8 cellular contexts compared by ENCODE assay signal in genomic region chr18:3247243-3248061, GRCh38. TPM values are rescaled to one million over a fixed set of nuclear protein-coding genes. Genes with fewer than 3 reads are reported as not detected.
A peak's percentile ranks its signal among the peaks of the same experiment; 100 is the strongest.
DNase-seq lines count a peak whose midpoint lies in the region; ATAC-seq, FAIRE-seq and TF ChIP-seq lines count a peak whose summit lies in the region.

Gene MYL12A (plus strand): TSS chr18:3247801. CDS start chr18:3253248, 5,447 bp downstream.

- H3K9me3 ChIP-seq in BE2C, result no peaks in the 10 kb centered on the region

- no peaks in the 10 kb centered on the region for H3K36me3 ChIP-seq in BE2C

- H3K4me1 ChIP-seq in BE2C, result no peaks in the 10 kb centered on the region

- no peak for TF ChIP-seq CTCF in BE2C (IDR thresholded peaks at IDR 0.05; ENCODE audit: low read depth, low read length)

- peak; percentile 95 for DNase-seq in BE2C
- peak; percentile 72 for DNase-seq in GM19240 (ENCODE audit: insufficient read length, low spot score)
- DNase-seq in NCI-H526 (lab: John Stamatoyannopoulos, UW), result peak; percentile 87 to 95
- DNase-seq in activated CD4-positive, alpha-beta T cell treated with anti-CD3 and anti-CD28 coated beads for 48 hours, result peak; percentile 98
- DNase-seq in kidney tubule cell (ENCODE audit: low spot score), result peak; percentile 99
- DNase-seq in stimulated activated CD4-positive, alpha-beta T cell treated with anti-CD3 and anti-CD28 coated beads, Interleukin-1b, Interleukin-23, amount 100 ng/mL, for 24 hours (ENCODE audit: low read depth in 4 of 4, low spot score in 1 of 4), result peak; percentile 83 to 98 (median 88)

- peak within 1 kb of the TSS; percentile 86 for H3K4me3 ChIP-seq in BE2C (ENCODE audit: low read depth, low read length)

- peak; percentile 79 for ATAC-seq in HG03460 (IDR thresholded peaks at IDR 0.05; ENCODE audit: unreplicated experiment)

- no peaks in the 10 kb centered on the region for H3K27me3 ChIP-seq in BE2C

- peak; percentile 31 for FAIRE-seq in colon (lab: Jason Lieb, UNC)

RNA-seq across cellular contexts. Expression of gene MYL12A, which starts in this region (rescaled TPM):
- 110 TPM for polyA plus RNA-seq in BE2C (2012; ENCODE audit: insufficient read depth, insufficient read length, low read depth)

Comparison
In these comparisons a context has a peak if more than half of its experiments do, and no peak if none do; other contexts are left out.
1. Peak in every context shown above with its lines: DNase-seq, ATAC-seq and H3K4me3 ChIP-seq.